Comparison of ENCODE assay signal across 19 cellular contexts in genomic region chr5:139027150-139027549, GRCh38.
DNase-seq lines count a peak whose midpoint lies in the region; ATAC-seq, FAIRE-seq and TF ChIP-seq lines count a peak whose summit lies in the region.
"Had no signal": no experiment of that assay in that cellular context is flagged by ENCODE, and none has a peak within 500 bp of the region (broad histone marks: within the 10 kb centered on the region; RNA-seq: fewer than 3 reads in every experiment).

No MANE protein-coding gene starts in this region.

- intact Hi-C loops in GM12878 (cut with micrococcal nuclease; ENCODE audit: unreplicated experiment), result no loop called here
- intact Hi-C loops in left colon (cut with DNase I, micrococcal nuclease), result no loop called here

- no peaks in the 10 kb centered on the region for H3K79me2 ChIP-seq in GM12878 (ENCODE audit: control insufficient read depth, insufficient read depth, low read length)

- H2AFZ ChIP-seq in GM12878 (ENCODE audit: control insufficient read depth, low read depth, low read length), result no peak overlapping the region

- H3K4me3 ChIP-seq in GM12878, result no peak overlapping the region
- H3K4me3 ChIP-seq in HAP-1, result no peak overlapping the region
- H3K4me3 ChIP-seq: mucosa of descending colon, thyroid gland had no signal

- no peak for TF ChIP-seq RAD21 in GM12878 (IDR thresholded peaks at IDR 0.05; ENCODE audit: insufficient read depth, low read depth, low read length)

- TF ChIP-seq POLR2A in GM12878 (IDR thresholded peaks at IDR 0.05; ENCODE audit: low read depth, low read length), result no peak

- in situ Hi-C loops in GM12878 (cut with MboI) (no loop called here), HAP-1 (cut with MboI; ENCODE audit: low sequenced_read_pairs) (no loop called here)

- H3K4me1 ChIP-seq in GM12878 (ENCODE audit: control insufficient read depth, insufficient read depth, low read length), result no peaks in the 10 kb centered on the region; the same call in 1 of the 2 replicates
- H3K4me1 ChIP-seq in HAP-1, result no peaks in the 10 kb centered on the region

- no peak overlapping the region for H3K4me2 ChIP-seq in GM12878 (ENCODE audit: control insufficient read depth, insufficient read depth)

- SMC1A ChIA-PET in GM12878 (lab: Charles Lee; ENCODE audit: uncharacterized antibody, unreplicated experiment), result interaction anchor here (1.5 kb wide), 1 partner anchor 23 kb away, joined by 4 read pairs; no protein-coding TSS in a partner anchor

- H3K9me3 ChIP-seq in GM12878 (replicated peaks; ENCODE audit: control insufficient read depth, insufficient read depth, low read length) (no peaks in the 10 kb centered on the region), HAP-1 (no peaks in the 10 kb centered on the region)
- H3K9me3 ChIP-seq: mucosa of descending colon, thyroid gland had no signal

- no peaks in the 10 kb centered on the region for H4K20me1 ChIP-seq in GM12878 (ENCODE audit: control insufficient read depth, insufficient read depth)

- no peak for TF ChIP-seq CTCF in GM12878 (IDR thresholded peaks at IDR 0.05 in 2 of 3, conservative IDR thresholded peaks at IDR 0.05 in 1 of 3; ENCODE audit: control insufficient read depth in 2 of 3, extremely low read depth in 1 of 3, insufficient read depth in 1 of 3, low read depth in 3 of 3, low read length in 3 of 3)

- WGBS in GM12878 (ENCODE audit: insufficient coverage, insufficient replicate concordance, low lambda C conversion rate, missing lambda C conversion rate), result 100% methylated on average over 2 of the region's 2 CpGs

- RAD21 ChIA-PET in GM12878 (lab: Charles Lee; ENCODE audit: unreplicated experiment), result interaction anchor here (0.6 kb wide), 2 partner anchors 105 to 273 kb away, joined by 3 read pairs; no protein-coding TSS in a partner anchor

- CTCF ChIA-PET in GM12878 (lab: Yijun Ruan, JAX), result no interaction called here

- FAIRE-seq in GM12878 (lab: Jason Lieb, UNC), result peak; percentile 87
- FAIRE-seq: GM18507, HTR-8/SVneo had no signal

- no peak overlapping the region for H3K27ac ChIP-seq in GM12878 (ENCODE audit: control insufficient read depth, insufficient read depth)

- BruUV-seq in GM12878 (replicated peaks; lab: Mats Ljungman, UMichigan), result no TSS peak

- ATAC-seq in GM21723 (IDR thresholded peaks at IDR 0.05; ENCODE audit: unreplicated experiment) (peak; percentile 60), GM12878 (peak; percentile 55), left colon (no peak), esophagus mucosa (no peak)
- ATAC-seq: mucosa of descending colon had no signal

- DNase-seq in COR-L47 (lab: John Stamatoyannopoulos, UW) (peak; percentile 14), NCI-H2227 (lab: John Stamatoyannopoulos, UW; ENCODE audit: unreplicated experiment) (peak; percentile 75), GM12878 (ENCODE audit: low read depth, low spot score) (no peak), left colon (no peak), HAP-1 (ENCODE audit: low spot score in 2 of 2) (no peak), NCI-H82 treated with DMSO at 0.1 percent for 48 hours (lab: John Stamatoyannopoulos, UW; ENCODE audit: unreplicated experiment) (no peak)
- DNase-seq: activated B cell treated with CpG ODN at 0.5 μM for 24 hours; activated naive CD4-positive, alpha-beta T cell treated with anti-CD3 and anti-CD28 coated beads, Interleukin-2, amount 50 U/mL, for 16 hours; activated T-cell treated with anti-CD3 and anti-CD28 coated beads, Interleukin-2, amount 50 U/mL, for 1 hour; CD4-positive, CD25-positive, alpha-beta regulatory T cell; glutamatergic neuron; Karpas-422; T-helper 2 cell had no signal

- no peaks in the 10 kb centered on the region for H3K27me3 ChIP-seq in GM12878 (replicated peaks in 1 of 2; ENCODE audit: control insufficient read depth in 2 of 2, insufficient read depth in 2 of 2, low read length in 1 of 2)
- no peaks in the 10 kb centered on the region for H3K27me3 ChIP-seq in HAP-1 (ENCODE audit: low read depth)
- H3K27me3 ChIP-seq: thyroid gland had no signal

- POLR2A ChIA-PET in GM12878 (lab: Charles Lee), result interaction anchor here (1.0 kb wide), 1 partner anchor 12 kb away, joined by 3 read pairs; no protein-coding TSS in a partner anchor

- H3K36me3 ChIP-seq in GM12878 (ENCODE audit: control insufficient read depth in 2 of 2, insufficient read depth in 2 of 2, low read length in 1 of 2) (peaks cover 0 to 3% of the 10 kb centered on the region in 2 experiments; a peak in 2 of 4 replicates), HAP-1 (replicated peaks) (no peaks in the 10 kb centered on the region)
- H3K36me3 ChIP-seq: thyroid gland had no signal

- TF ChIP-seq EP300 in GM12878 (IDR thresholded peaks at IDR 0.05; ENCODE audit: borderline replicate concordance in 1 of 2, control insufficient read depth in 1 of 2, low read depth in 2 of 2, low read length in 2 of 2), result no peak

- H3K9ac ChIP-seq in GM12878 (ENCODE audit: control insufficient read depth, insufficient read depth, low read length), result no peak overlapping the region

TF ChIP-seq in GM12878, 131 proteins besides CTCF, POLR2A, EP300 and RAD21:
- TF ChIP-seq RUNX3 (IDR thresholded peaks at IDR 0.05; ENCODE audit: low read length) (peak; percentile 76), SMAD5 (IDR thresholded peaks at IDR 0.05; ENCODE audit: low read depth) (no peak), SUPT20H (IDR thresholded peaks at IDR 0.05; ENCODE audit: borderline replicate concordance, control insufficient read depth, low read depth, low read length) (no peak), BACH1 (IDR thresholded peaks at IDR 0.05; ENCODE audit: borderline replicate concordance) (no peak), YY1 (IDR thresholded peaks at IDR 0.05; ENCODE audit: low read depth, low read length) (no peak)

Comparison
In these comparisons a context has a peak if more than half of its experiments do, and no peak if none do; other contexts are left out.
1. DNase-seq: peak in COR-L47 (single experiment) and NCI-H2227 (single experiment); none in GM12878 (single experiment), left colon (0 of 2), HAP-1 (0 of 2) and NCI-H82 treated with DMSO at 0.1 percent for 48 hours (single experiment).
2. ATAC-seq: peak in GM21723 (single experiment) and GM12878 (single experiment); none in left colon (single experiment) and esophagus mucosa (single experiment).